In the genomic region with DNA sequence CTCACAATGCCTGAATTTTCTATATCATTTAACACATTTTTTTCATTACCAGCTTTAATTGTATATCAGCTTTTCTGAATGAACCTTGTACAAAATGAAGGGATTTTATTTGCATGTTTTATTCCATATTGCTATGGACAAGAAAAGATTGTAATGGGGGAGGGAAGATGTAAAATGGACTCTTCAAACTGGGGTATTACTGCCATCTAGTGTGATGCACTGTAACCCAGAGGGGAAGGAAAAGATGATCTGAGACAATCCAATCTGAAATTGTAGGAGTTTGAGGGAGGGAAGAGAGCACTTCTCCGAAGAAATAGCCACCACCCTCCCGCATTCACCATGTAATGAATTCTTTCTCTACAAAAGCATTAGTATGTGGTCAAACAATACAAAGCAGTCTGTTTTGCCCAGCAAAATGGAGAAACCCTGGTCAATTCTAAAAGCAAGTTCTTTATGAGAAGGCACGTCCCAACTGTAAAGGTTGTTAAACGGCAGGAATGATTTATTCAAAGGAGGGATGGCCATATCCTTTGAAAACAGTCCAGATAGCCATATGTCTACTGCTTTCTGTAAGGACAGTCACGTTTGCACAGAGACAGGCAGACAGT, we compare ENCODE assay signal across 10 cellular contexts.
DNase-seq lines count a peak whose midpoint lies in the region; ATAC-seq and TF ChIP-seq lines count a peak whose summit lies in the region.
"Had no signal": no experiment of that assay in that cellular context is flagged by ENCODE, and none has a peak within 500 bp of the region (broad histone marks: within the 10 kb centered on the region; RNA-seq: fewer than 3 reads in every experiment).

No MANE protein-coding gene starts in this region.

- no peaks in the 10 kb centered on the region for H3K79me2 ChIP-seq in GM23338 (replicated peaks; ENCODE audit: insufficient read depth)

- H3K23ac ChIP-seq in mesenchymal stem cell (ENCODE audit: low read length in 2 of 2), result no peak overlapping the region

- no peak overlapping the region for H3K14ac ChIP-seq in mesenchymal stem cell (ENCODE audit: low read length in 2 of 2)

- H3K4me1 Mint-ChIP-seq in GM23338, result peaks cover 14% of the 10 kb centered on the region; the same call in 2 of the 3 replicates
- H3K4me1 Mint-ChIP-seq in activated T-cell treated with anti-CD3 and anti-CD28 coated beads, Interleukin-2, amount 50 U/mL, for 24 hours (ENCODE audit: low read depth), result no peaks in the 10 kb centered on the region
- H3K4me1 Mint-ChIP-seq in immature natural killer cell, result no peaks in the 10 kb centered on the region

- no peak overlapping the region for H3K27ac ChIP-seq in GM23338 (ENCODE audit: low read depth)
- H3K27ac ChIP-seq in mesenchymal stem cell (ENCODE audit: low read length, poor library complexity, severe bottlenecking), result no peak overlapping the region
- H3K27ac ChIP-seq: epithelial cell of prostate, HL-60 had no signal

- no peak overlapping the region for H2BK120ac ChIP-seq in mesenchymal stem cell (ENCODE audit: low read depth, low read length)

- H3K4me1 ChIP-seq in GM23338 (ENCODE audit: insufficient read depth), result no peaks in the 10 kb centered on the region
- no peaks in the 10 kb centered on the region for H3K4me1 ChIP-seq in mesenchymal stem cell (ENCODE audit: control insufficient read depth, insufficient read depth, low read depth, low read length)

- H3K4me3 ChIP-seq in GM23338 (no peak overlapping the region), mesenchymal stem cell (ENCODE audit: insufficient read depth in 1 of 2, low read depth in 1 of 2, low read length in 2 of 2) (no peak overlapping the region)

- H3K9me3 Mint-ChIP-seq in GM23338 (no peaks in the 10 kb centered on the region), immature natural killer cell (peaks cover 3 to 14% (median 10%) of the 10 kb centered on the region in 6 donors)
- no peaks in the 10 kb centered on the region for H3K9me3 Mint-ChIP-seq in activated T-cell treated with anti-CD3 and anti-CD28 coated beads, Interleukin-2, amount 50 U/mL, for 24 hours

- H2AFZ ChIP-seq in GM23338 (no peak overlapping the region; the same call in 1 of the 2 replicates), mesenchymal stem cell (ENCODE audit: low read depth, low read length) (no peak overlapping the region)

- peak; percentile 68 to 69 for TF ChIP-seq CTCF in GM23338 (conservative IDR thresholded peaks at IDR 0.05; ENCODE audit: low read depth in 2 of 2)

- peaks cover 5% of the 10 kb centered on the region for H3K27me3 Mint-ChIP-seq in GM23338 (ENCODE audit: insufficient read depth, low read depth, poor library complexity)
- H3K27me3 Mint-ChIP-seq in activated T-cell treated with anti-CD3 and anti-CD28 coated beads, Interleukin-2, amount 50 U/mL, for 24 hours, result no peaks in the 10 kb centered on the region
- H3K27me3 Mint-ChIP-seq in immature natural killer cell (ENCODE audit: low read depth in 3 of 3), result peaks cover 0 to 3% (median 0%) of the 10 kb centered on the region in 3 donors

- WGBS in mesenchymal stem cell, result 70% methylated on average over 2 of the region's 5 CpGs

- H2AK5ac ChIP-seq in mesenchymal stem cell (ENCODE audit: low read length, severe bottlenecking), result no peak overlapping the region

- H3K27me3 ChIP-seq in GM23338 (ENCODE audit: insufficient read depth) (no peaks in the 10 kb centered on the region), mesenchymal stem cell (ENCODE audit: control insufficient read depth in 1 of 2, insufficient read depth in 1 of 2, low read length in 2 of 2) (no peaks in the 10 kb centered on the region)

- H3K18ac ChIP-seq in mesenchymal stem cell (ENCODE audit: low read depth in 1 of 2, low read length in 2 of 2), result no peak overlapping the region

- H4K8ac ChIP-seq in mesenchymal stem cell (ENCODE audit: low read length), result no peak overlapping the region

- DNase-seq in GM23338 (ENCODE audit: low spot score), result peak; percentile 42
- DNase-seq in NCI-H510A (lab: John Stamatoyannopoulos, UW), result peak; percentile 19
- peak; percentile 60 for DNase-seq in dermis blood vessel endothelial cell
- peak; percentile 62 for DNase-seq in mesenchymal stem cell
- DNase-seq in stimulated activated CD4-positive, alpha-beta T cell treated with anti-CD3 and anti-CD28 coated beads, Interleukin-4, amount 100 ng/mL, for 1 hour, result no peak
- DNase-seq in activated T-cell treated with anti-CD3 and anti-CD28 coated beads, Interleukin-2, amount 50 U/mL, for 24 hours, result no peak
- DNase-seq in immature natural killer cell, result no peak

- no peaks in the 10 kb centered on the region for H3K36me3 ChIP-seq in GM23338 (ENCODE audit: insufficient read depth)
- no peaks in the 10 kb centered on the region for H3K36me3 ChIP-seq in mesenchymal stem cell (ENCODE audit: control insufficient read depth in 1 of 2, insufficient read depth in 2 of 2, low read depth in 1 of 2, low read length in 2 of 2)

- no peak overlapping the region for H3K27ac Mint-ChIP-seq in GM23338
- H3K27ac Mint-ChIP-seq in activated T-cell treated with anti-CD3 and anti-CD28 coated beads, Interleukin-2, amount 50 U/mL, for 24 hours, result no peak overlapping the region
- no peak overlapping the region for H3K27ac Mint-ChIP-seq in immature natural killer cell

- no peak overlapping the region for H2BK12ac ChIP-seq in mesenchymal stem cell (ENCODE audit: low read length in 2 of 2)

- ATAC-seq in GM23338, result peak; percentile 65
- no peak for ATAC-seq in GM19467 (IDR thresholded peaks at IDR 0.05; ENCODE audit: unreplicated experiment)

- no peaks in the 10 kb centered on the region for H3F3A ChIP-seq in GM23338 (replicated peaks; ENCODE audit: low read depth)

- H3K4ac ChIP-seq in mesenchymal stem cell (ENCODE audit: low read depth in 1 of 2, low read length in 2 of 2), result no peak overlapping the region

- H3K79me1 ChIP-seq in mesenchymal stem cell (replicated peaks; ENCODE audit: low read length, poor library complexity, severe bottlenecking), result no peaks in the 10 kb centered on the region

- H3K9me2 ChIP-seq in GM23338 (ENCODE audit: insufficient read depth), result no peaks in the 10 kb centered on the region; the same call in 1 of the 2 replicates

- H3K9me3 ChIP-seq in mesenchymal stem cell (ENCODE audit: control insufficient read depth, low read length), result no peaks in the 10 kb centered on the region

- H4K91ac ChIP-seq in mesenchymal stem cell (ENCODE audit: low read length), result no peak overlapping the region

- H2BK5ac ChIP-seq in mesenchymal stem cell (ENCODE audit: low read depth, low read length, poor library complexity, severe bottlenecking), result no peak overlapping the region

- no peaks in the 10 kb centered on the region for H3K36me3 Mint-ChIP-seq in GM23338 (ENCODE audit: low read depth)
- H3K36me3 Mint-ChIP-seq in activated T-cell treated with anti-CD3 and anti-CD28 coated beads, Interleukin-2, amount 50 U/mL, for 24 hours (ENCODE audit: low read depth), result no peaks in the 10 kb centered on the region
- peaks cover 0 to 1% (median 0%) of the 10 kb centered on the region in 3 donors for H3K36me3 Mint-ChIP-seq in immature natural killer cell

- H2BK15ac ChIP-seq in mesenchymal stem cell (ENCODE audit: low read depth, poor library complexity, severe bottlenecking), result no peak overlapping the region

- peak overlapping the region; percentile 9 for H3K9ac ChIP-seq in mesenchymal stem cell (ENCODE audit: low read length)

- no peak overlapping the region for H3K4me2 ChIP-seq in GM23338
- peak overlapping the region; percentile 30 for H3K4me2 ChIP-seq in mesenchymal stem cell (ENCODE audit: low read length, poor library complexity, severe bottlenecking)

- H3K4me3 Mint-ChIP-seq in GM23338 (no peak overlapping the region), immature natural killer cell (no peak overlapping the region)
- no peak overlapping the region for H3K4me3 Mint-ChIP-seq in activated T-cell treated with anti-CD3 and anti-CD28 coated beads, Interleukin-2, amount 50 U/mL, for 24 hours

- no peaks in the 10 kb centered on the region for H4K20me1 ChIP-seq in GM23338 (replicated peaks; ENCODE audit: insufficient read depth)

TF ChIP-seq in GM23338, 12 proteins besides CTCF, POLR2A, EP300 and RAD21 (continues in another document):
- no peak for TF ChIP-seq POLR2AphosphoS5 (IDR thresholded peaks at IDR 0.05; ENCODE audit: low read depth)
- TF ChIP-seq STAT1 (IDR thresholded peaks at IDR 0.05; ENCODE audit: unreplicated experiment), result no peak
- TF ChIP-seq, protein P1, sequence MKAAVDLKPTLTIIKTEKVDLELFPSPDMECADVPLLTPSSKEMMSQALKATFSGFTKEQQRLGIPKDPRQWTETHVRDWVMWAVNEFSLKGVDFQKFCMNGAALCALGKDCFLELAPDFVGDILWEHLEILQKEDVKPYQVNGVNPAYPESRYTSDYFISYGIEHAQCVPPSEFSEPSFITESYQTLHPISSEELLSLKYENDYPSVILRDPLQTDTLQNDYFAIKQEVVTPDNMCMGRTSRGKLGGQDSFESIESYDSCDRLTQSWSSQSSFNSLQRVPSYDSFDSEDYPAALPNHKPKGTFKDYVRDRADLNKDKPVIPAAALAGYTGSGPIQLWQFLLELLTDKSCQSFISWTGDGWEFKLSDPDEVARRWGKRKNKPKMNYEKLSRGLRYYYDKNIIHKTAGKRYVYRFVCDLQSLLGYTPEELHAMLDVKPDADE (IDR thresholded peaks at IDR 0.05), result no peak

Comparison
In these comparisons a context has a peak if more than half of its experiments do, and no peak if none do; other contexts are left out.
1. DNase-seq: peak in GM23338 (single experiment), NCI-H510A (single experiment), dermis blood vessel endothelial cell (single experiment) and mesenchymal stem cell (single experiment); none in stimulated activated CD4-positive, alpha-beta T cell treated with anti-CD3 and anti-CD28 coated beads, Interleukin-4, amount 100 ng/mL, for 1 hour (single experiment), activated T-cell treated with anti-CD3 and anti-CD28 coated beads, Interleukin-2, amount 50 U/mL, for 24 hours (single experiment) and immature natural killer cell (0 of 3).